ENCODE assay signal across 2 cellular contexts in the genomic region with DNA sequence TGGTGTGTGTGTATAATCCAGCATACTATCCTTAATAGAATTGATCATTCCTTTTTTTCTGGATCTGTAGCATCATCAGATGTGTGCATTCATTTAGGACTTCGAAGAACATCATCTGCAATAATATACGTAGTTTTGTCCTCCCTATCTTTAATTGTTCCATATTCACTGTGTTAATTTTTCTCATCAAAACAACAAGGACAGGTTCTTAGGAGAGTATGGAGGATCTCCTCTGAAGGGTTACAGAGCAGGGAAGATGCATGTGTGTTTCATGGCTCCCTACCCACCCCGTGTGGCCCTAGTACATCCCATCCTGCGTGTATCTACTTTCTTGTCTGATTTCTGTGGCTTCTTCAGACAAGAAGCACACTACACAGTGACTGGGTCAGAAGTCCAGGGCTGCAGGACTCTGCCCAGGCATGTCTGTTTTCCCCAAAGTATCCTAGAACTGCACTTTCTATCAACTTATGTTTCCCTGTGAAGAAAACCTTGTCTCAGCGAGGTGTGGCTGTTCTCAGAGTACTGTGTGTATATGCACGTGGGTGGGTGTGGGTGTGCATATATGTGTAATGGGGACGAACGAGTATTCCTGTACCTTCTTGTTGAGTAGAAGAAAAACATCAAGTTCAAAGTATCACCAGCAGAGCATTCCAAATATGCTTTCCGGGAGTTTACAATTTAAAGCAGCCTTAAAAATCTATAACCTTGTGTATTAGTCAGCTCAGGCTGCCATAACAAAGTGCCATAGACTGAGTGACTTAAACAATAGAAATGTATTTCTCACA.
TF ChIP-seq lines count a peak whose summit lies in the region.

No MANE protein-coding gene starts in this region.

TF ChIP-seq in IMR-90, 13 proteins besides CTCF, POLR2A, EP300 and RAD21 (continued from another document):
- TF ChIP-seq RCOR1 (IDR thresholded peaks at IDR 0.05; ENCODE audit: insufficient replicate concordance, low read length) = no peak
- no peak for TF ChIP-seq FOS (IDR thresholded peaks at IDR 0.05; ENCODE audit: low read depth, low read length)
- no peak for TF ChIP-seq MAZ (IDR thresholded peaks at IDR 0.05; ENCODE audit: borderline replicate concordance, low read depth, low read length)
- TF ChIP-seq BHLHE40 (IDR thresholded peaks at IDR 0.05; ENCODE audit: low read depth, low read length) = no peak
- no peak for TF ChIP-seq CEBPB (IDR thresholded peaks at IDR 0.05; ENCODE audit: low read depth, low read length)
- no peak for TF ChIP-seq RFX5 (IDR thresholded peaks at IDR 0.05; ENCODE audit: low read depth, low read length)
- TF ChIP-seq MXI1 (IDR thresholded peaks at IDR 0.05; ENCODE audit: borderline replicate concordance, low read depth, low read length) = no peak
- TF ChIP-seq SMC3 (IDR thresholded peaks at IDR 0.05; ENCODE audit: low read depth, low read length) = no peak

TF ChIP-seq in HEK293T, 16 proteins besides CTCF, POLR2A, EP300 and RAD21 (continued from another document):
- no peak for TF ChIP-seq SUZ12 (IDR thresholded peaks at IDR 0.05)
- TF ChIP-seq LEF1 (IDR thresholded peaks at IDR 0.05; ENCODE audit: borderline replicate concordance) = no peak
- no peak for TF ChIP-seq CTBP1 (IDR thresholded peaks at IDR 0.05; ENCODE audit: borderline replicate concordance)
- no peak for TF ChIP-seq HDGF (IDR thresholded peaks at IDR 0.05; ENCODE audit: borderline replicate concordance)
- no peak for TF ChIP-seq SP1 (IDR thresholded peaks at IDR 0.05)
- TF ChIP-seq ELF4 (IDR thresholded peaks at IDR 0.05) = no peak
- no peak for TF ChIP-seq PKNOX1 (IDR thresholded peaks at IDR 0.05)
- TF ChIP-seq L3MBTL2 (conservative IDR thresholded peaks at IDR 0.05) = no peak
- TF ChIP-seq TARDBP (IDR thresholded peaks at IDR 0.05) = no peak
- TF ChIP-seq FOXK2 (IDR thresholded peaks at IDR 0.05) = no peak
- no peak for TF ChIP-seq FOXA1 (IDR thresholded peaks at IDR 0.05)
- no peak for TF ChIP-seq BHLHE40 (IDR thresholded peaks at IDR 0.05; ENCODE audit: borderline replicate concordance)
- TF ChIP-seq ZNF384 (IDR thresholded peaks at IDR 0.05) = no peak
- no peak for TF ChIP-seq FOXM1 (IDR thresholded peaks at IDR 0.05; ENCODE audit: borderline replicate concordance)
- TF ChIP-seq NFRKB (IDR thresholded peaks at IDR 0.05) = no peak
